ENCODE assay signal across 1 cellular context in the genomic region with DNA sequence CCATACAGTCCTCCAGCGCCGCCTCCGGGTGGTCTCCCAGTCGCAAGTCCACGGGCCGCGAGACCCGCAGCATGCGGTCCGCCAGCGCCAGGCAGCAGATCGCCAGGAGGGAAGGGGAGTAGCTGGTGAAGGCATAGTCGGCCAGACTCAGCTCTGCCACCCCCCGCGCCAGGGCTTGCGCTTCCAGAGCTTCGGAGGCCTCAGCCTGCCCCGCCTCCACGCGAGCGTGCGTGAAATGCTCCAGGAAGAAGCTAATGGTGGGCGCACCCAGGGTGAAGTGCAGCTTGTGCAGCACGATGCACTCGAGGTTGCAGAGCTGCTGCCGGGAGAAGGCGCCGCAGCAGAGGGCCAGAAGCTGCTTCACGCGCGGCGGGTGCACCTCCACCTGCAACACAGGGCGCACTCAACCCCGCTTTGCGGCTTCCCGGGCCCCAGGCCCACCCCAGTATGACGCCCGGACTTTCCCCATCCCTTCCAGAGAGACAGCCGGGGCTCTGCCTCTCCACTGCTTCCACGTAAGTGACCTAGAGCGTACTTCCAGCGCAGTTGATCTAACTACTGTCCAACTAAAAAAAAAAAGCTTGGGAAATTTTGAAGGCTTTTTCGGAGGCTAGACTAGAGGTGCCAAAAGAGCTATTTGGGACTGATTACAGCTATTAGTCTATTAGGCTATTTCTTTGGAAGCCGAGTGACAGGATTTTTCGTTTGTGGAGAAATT.
TF ChIP-seq lines count a peak whose summit lies in the region.

No MANE protein-coding gene starts in this region.

TF ChIP-seq in SK-N-SH treated with all-trans-retinoic acid at 6 μM for 48 hours, 23 proteins besides CTCF, POLR2A, EP300 and RAD21 (continued from another document):
- TF ChIP-seq ZC3H10 (CRISPR knock-in tag; IDR thresholded peaks at IDR 0.05), result no peak
TF ChIP-seq in SK-N-SH treated with all-trans-retinoic acid at 6 μM for 48 hours: peak in this region for 0.
